15 cellular contexts compared by ENCODE assay signal in genomic region chr12:67773896-67774295, GRCh38.
DNase-seq lines count a peak whose midpoint lies in the region; ATAC-seq, FAIRE-seq and TF ChIP-seq lines count a peak whose summit lies in the region.
"Had no signal": no experiment of that assay in that cellular context is flagged by ENCODE, and none has a peak within 500 bp of the region (broad histone marks: within the 10 kb centered on the region; RNA-seq: fewer than 3 reads in every experiment).

No MANE protein-coding gene starts in this region.

- H3K9me3 ChIP-seq in H9 (ENCODE audit: control insufficient read depth, low read depth, low read length) (no peaks in the 10 kb centered on the region), astrocyte (ENCODE audit: insufficient read depth, low read depth, low read length) (no peaks in the 10 kb centered on the region)
- H3K9me3 ChIP-seq: tibial nerve had no signal

- H3K4me3 ChIP-seq in astrocyte (ENCODE audit: insufficient read depth, low read depth, low read length) (no peak overlapping the region), rectal smooth muscle tissue (ENCODE audit: low read length) (no peak overlapping the region)
- H3K4me3 ChIP-seq: GM12878, lung, tibial nerve had no signal

- H3K27me3 ChIP-seq in H9 (ENCODE audit: insufficient read depth, low read length) (no peaks in the 10 kb centered on the region), astrocyte (ENCODE audit: insufficient read depth, low read length) (no peaks in the 10 kb centered on the region), rectal smooth muscle tissue (ENCODE audit: control insufficient read depth, insufficient read depth, low read length) (no peaks in the 10 kb centered on the region)
- H3K27me3 ChIP-seq: tibial nerve had no signal

- H3K36me3 ChIP-seq in astrocyte (ENCODE audit: insufficient read depth, low read length) (no peaks in the 10 kb centered on the region), rectal smooth muscle tissue (ENCODE audit: control insufficient read depth, insufficient read depth, low read length) (no peaks in the 10 kb centered on the region)
- H3K36me3 ChIP-seq: tibial nerve had no signal

- no peak overlapping the region for H3K18ac ChIP-seq in H9 (ENCODE audit: insufficient read length, low read depth, low read length)

- H3K23me2 ChIP-seq in H9 (ENCODE audit: insufficient read length, low read depth, low read length, poor library complexity, severe bottlenecking) = no peaks in the 10 kb centered on the region

- H3K4me1 ChIP-seq in H9 (ENCODE audit: insufficient read depth, low read length) = no peaks in the 10 kb centered on the region; the same call in 1 of the 2 replicates
- peaks cover 32% of the 10 kb centered on the region for H3K4me1 ChIP-seq in astrocyte (ENCODE audit: insufficient read depth, low read length)
- peaks cover 12% of the 10 kb centered on the region for H3K4me1 ChIP-seq in rectal smooth muscle tissue (ENCODE audit: control insufficient read depth, insufficient read depth, low read length)

- no peak for ATAC-seq in HG02970 (IDR thresholded peaks at IDR 0.05; ENCODE audit: low FRiP score, unreplicated experiment)
- ATAC-seq: GM12878; stimulated activated effector memory CD8-positive, alpha-beta T cell treated with anti-CD3 and anti-CD28 coated beads, Interleukin-12 subunit alpha, Interleukin-12 subunit beta, amount 100 ng/mL, for 72 hours had no signal

- H4K20me1 ChIP-seq in H9 (ENCODE audit: control insufficient read depth, insufficient read depth, insufficient read length) (no peaks in the 10 kb centered on the region), astrocyte (ENCODE audit: insufficient read depth, low read length) (no peaks in the 10 kb centered on the region)

- no peaks in the 10 kb centered on the region for H3K79me2 ChIP-seq in H9 (ENCODE audit: insufficient read depth, low read length)
- no peaks in the 10 kb centered on the region for H3K79me2 ChIP-seq in astrocyte (ENCODE audit: insufficient read depth, low read length)

- H2BK15ac ChIP-seq in H9 (ENCODE audit: low read depth, low read length) = no peak overlapping the region

- FAIRE-seq in astrocyte (lab: Jason Lieb, UNC) = peak; percentile 62
- FAIRE-seq: GM12878 had no signal

- H3K27me3 Mint-ChIP-seq in H9 (ENCODE audit: low read depth) = peaks cover 6% of the 10 kb centered on the region
- no peaks in the 10 kb centered on the region for H3K27me3 Mint-ChIP-seq in astrocyte (ENCODE audit: low read depth, unreplicated experiment)

- H3K56ac ChIP-seq in H9 (ENCODE audit: insufficient read length, low read depth, low read length) = no peak overlapping the region

- no peak overlapping the region for H4K5ac ChIP-seq in H9 (ENCODE audit: insufficient read length, low read depth, low read length)

- no CpG with 5 or more reads among the region's 2 CpGs for WGBS in H9 (ENCODE audit: extremely low coverage, insufficient read length, low lambda C conversion rate)

- peak overlapping the region; percentile 25 to 98 (median 94); a peak in 4 of 7 replicates for H3K27ac Mint-ChIP-seq in H9
- H3K27ac Mint-ChIP-seq in astrocyte (ENCODE audit: unreplicated experiment) = peak overlapping the region; percentile 82
- H3K27ac Mint-ChIP-seq: stimulated activated effector memory CD8-positive, alpha-beta T cell treated with anti-CD3 and anti-CD28 coated beads, Interleukin-12 subunit alpha, Interleukin-12 subunit beta, amount 100 ng/mL, for 72 hours had no signal

- H3K79me1 ChIP-seq in H9 (ENCODE audit: insufficient read depth, low read depth, low read length, poor library complexity, severe bottlenecking) = no peaks in the 10 kb centered on the region

- H2BK20ac ChIP-seq in H9 (ENCODE audit: low read depth, low read length, poor library complexity, severe bottlenecking) = no peak overlapping the region

- DNase-seq in H9 (no peak), astrocyte (ENCODE audit: low read depth) (no peak), hepatic stellate cell (ENCODE audit: low spot score) (peak; percentile 26), HT-29 (ENCODE audit: low spot score) (no peak), RKO (ENCODE audit: low spot score) (no peak)
- no peak for DNase-seq in activated CD4-positive, alpha-beta T cell treated with anti-CD3 and anti-CD28 coated beads, Interleukin-2, amount 50 U/mL, for 48 hours
- DNase-seq: activated gamma-delta T cell treated with Interleukin-2 at 50 U/mL for 16 hours, NCI-H1105 treated with DMSO at 0.1 percent for 48 hours, NCI-H2171 had no signal

- H3K4me2 ChIP-seq in H9 (ENCODE audit: insufficient read depth, insufficient read length, low read length) (no peak overlapping the region), astrocyte (ENCODE audit: low read length) (peak overlapping the region; percentile 32)

- no peak overlapping the region for H3K4ac ChIP-seq in H9 (ENCODE audit: low read depth, low read length)

- H3K9me3 Mint-ChIP-seq in H9 (peaks cover 22% of the 10 kb centered on the region in 2 experiments), astrocyte (ENCODE audit: unreplicated experiment) (peaks cover 2% of the 10 kb centered on the region)
- H3K9me3 Mint-ChIP-seq: stimulated activated effector memory CD8-positive, alpha-beta T cell treated with anti-CD3 and anti-CD28 coated beads, Interleukin-12 subunit alpha, Interleukin-12 subunit beta, amount 100 ng/mL, for 72 hours had no signal

- H3K23ac ChIP-seq in H9 (ENCODE audit: insufficient read length, low read depth, low read length) = no peak overlapping the region

- H3K27ac ChIP-seq in H9 (ENCODE audit: insufficient read length, low read depth, low read length) (no peak overlapping the region), astrocyte (ENCODE audit: low read depth, low read length) (peak overlapping the region; percentile 11), rectal smooth muscle tissue (ENCODE audit: low read depth, low read length) (peak overlapping the region; percentile 3)
- H3K27ac ChIP-seq: tibial nerve had no signal

- no peak overlapping the region for H4K91ac ChIP-seq in H9 (ENCODE audit: insufficient read length, low read depth, low read length)

- H3K4me1 Mint-ChIP-seq in H9 (peaks cover 27 to 28% of the 10 kb centered on the region in 2 experiments), astrocyte (ENCODE audit: low read depth, unreplicated experiment) (peaks cover 29% of the 10 kb centered on the region)
- H3K4me1 Mint-ChIP-seq: stimulated activated effector memory CD8-positive, alpha-beta T cell treated with anti-CD3 and anti-CD28 coated beads, Interleukin-12 subunit alpha, Interleukin-12 subunit beta, amount 100 ng/mL, for 72 hours had no signal

- H2BK12ac ChIP-seq in H9 (ENCODE audit: insufficient read length, low read depth, low read length) = no peak overlapping the region

- H2BK5ac ChIP-seq in H9 (ENCODE audit: insufficient read length, low read length) = no peak overlapping the region

- H3K9ac ChIP-seq in H9 (ENCODE audit: extremely low read depth, insufficient read length, low read length) = no peak overlapping the region
- peak overlapping the region; percentile 8 for H3K9ac ChIP-seq in astrocyte (ENCODE audit: low read length)
- no peak overlapping the region for H3K9ac ChIP-seq in rectal smooth muscle tissue (ENCODE audit: low read length)

- no peak overlapping the region for H3K14ac ChIP-seq in H9 (ENCODE audit: insufficient read depth, low read length)

- peak overlapping the region; percentile 55 for H2BK120ac ChIP-seq in H9 (ENCODE audit: low read depth, low read length, poor library complexity, severe bottlenecking)

- H2AK5ac ChIP-seq in H9 (ENCODE audit: insufficient read length, low read length) = no peak overlapping the region

- H2AFZ ChIP-seq in H9 (ENCODE audit: low read length) (no peak overlapping the region), astrocyte (ENCODE audit: low read depth, low read length) (no peak overlapping the region)

- TF ChIP-seq CTCF in H9 (conservative IDR thresholded peaks at IDR 0.05) (no peak), astrocyte (IDR thresholded peaks at IDR 0.05; ENCODE audit: insufficient read depth, low read depth, low read length) (no peak)

- H3T11ph ChIP-seq in H9 (ENCODE audit: low read length) = peak overlapping the region; percentile 43

- no peak overlapping the region for H4K8ac ChIP-seq in H9 (replicated peaks; ENCODE audit: insufficient read length, low read depth, low read length)

- H3K4me3 Mint-ChIP-seq in H9 = no peak overlapping the region; a peak in 1 of 5 replicates
- peak overlapping the region; percentile 17 for H3K4me3 Mint-ChIP-seq in astrocyte (ENCODE audit: unreplicated experiment)
- H3K4me3 Mint-ChIP-seq: stimulated activated effector memory CD8-positive, alpha-beta T cell treated with anti-CD3 and anti-CD28 coated beads, Interleukin-12 subunit alpha, Interleukin-12 subunit beta, amount 100 ng/mL, for 72 hours had no signal

- peaks cover 6 to 27% (median 18%) of the 10 kb centered on the region in 3 experiments; a peak in 6 of 7 replicates for H3K36me3 Mint-ChIP-seq in H9 (ENCODE audit: insufficient read depth in 1 of 3, low read depth in 3 of 3)
- no peaks in the 10 kb centered on the region for H3K36me3 Mint-ChIP-seq in astrocyte (ENCODE audit: low read depth, unreplicated experiment)
- H3K36me3 Mint-ChIP-seq: stimulated activated effector memory CD8-positive, alpha-beta T cell treated with anti-CD3 and anti-CD28 coated beads, Interleukin-12 subunit alpha, Interleukin-12 subunit beta, amount 100 ng/mL, for 72 hours had no signal
